ENCODE assay signal across 1 cellular context in genomic region chr1:107225706-107226105, GRCh38.
TF ChIP-seq lines count a peak whose summit lies in the region.

No MANE protein-coding gene starts in this region.

TF ChIP-seq in H1, 55 proteins besides CTCF, POLR2A, EP300 and RAD21 (continued from another document):
- TF ChIP-seq, protein P1, sequence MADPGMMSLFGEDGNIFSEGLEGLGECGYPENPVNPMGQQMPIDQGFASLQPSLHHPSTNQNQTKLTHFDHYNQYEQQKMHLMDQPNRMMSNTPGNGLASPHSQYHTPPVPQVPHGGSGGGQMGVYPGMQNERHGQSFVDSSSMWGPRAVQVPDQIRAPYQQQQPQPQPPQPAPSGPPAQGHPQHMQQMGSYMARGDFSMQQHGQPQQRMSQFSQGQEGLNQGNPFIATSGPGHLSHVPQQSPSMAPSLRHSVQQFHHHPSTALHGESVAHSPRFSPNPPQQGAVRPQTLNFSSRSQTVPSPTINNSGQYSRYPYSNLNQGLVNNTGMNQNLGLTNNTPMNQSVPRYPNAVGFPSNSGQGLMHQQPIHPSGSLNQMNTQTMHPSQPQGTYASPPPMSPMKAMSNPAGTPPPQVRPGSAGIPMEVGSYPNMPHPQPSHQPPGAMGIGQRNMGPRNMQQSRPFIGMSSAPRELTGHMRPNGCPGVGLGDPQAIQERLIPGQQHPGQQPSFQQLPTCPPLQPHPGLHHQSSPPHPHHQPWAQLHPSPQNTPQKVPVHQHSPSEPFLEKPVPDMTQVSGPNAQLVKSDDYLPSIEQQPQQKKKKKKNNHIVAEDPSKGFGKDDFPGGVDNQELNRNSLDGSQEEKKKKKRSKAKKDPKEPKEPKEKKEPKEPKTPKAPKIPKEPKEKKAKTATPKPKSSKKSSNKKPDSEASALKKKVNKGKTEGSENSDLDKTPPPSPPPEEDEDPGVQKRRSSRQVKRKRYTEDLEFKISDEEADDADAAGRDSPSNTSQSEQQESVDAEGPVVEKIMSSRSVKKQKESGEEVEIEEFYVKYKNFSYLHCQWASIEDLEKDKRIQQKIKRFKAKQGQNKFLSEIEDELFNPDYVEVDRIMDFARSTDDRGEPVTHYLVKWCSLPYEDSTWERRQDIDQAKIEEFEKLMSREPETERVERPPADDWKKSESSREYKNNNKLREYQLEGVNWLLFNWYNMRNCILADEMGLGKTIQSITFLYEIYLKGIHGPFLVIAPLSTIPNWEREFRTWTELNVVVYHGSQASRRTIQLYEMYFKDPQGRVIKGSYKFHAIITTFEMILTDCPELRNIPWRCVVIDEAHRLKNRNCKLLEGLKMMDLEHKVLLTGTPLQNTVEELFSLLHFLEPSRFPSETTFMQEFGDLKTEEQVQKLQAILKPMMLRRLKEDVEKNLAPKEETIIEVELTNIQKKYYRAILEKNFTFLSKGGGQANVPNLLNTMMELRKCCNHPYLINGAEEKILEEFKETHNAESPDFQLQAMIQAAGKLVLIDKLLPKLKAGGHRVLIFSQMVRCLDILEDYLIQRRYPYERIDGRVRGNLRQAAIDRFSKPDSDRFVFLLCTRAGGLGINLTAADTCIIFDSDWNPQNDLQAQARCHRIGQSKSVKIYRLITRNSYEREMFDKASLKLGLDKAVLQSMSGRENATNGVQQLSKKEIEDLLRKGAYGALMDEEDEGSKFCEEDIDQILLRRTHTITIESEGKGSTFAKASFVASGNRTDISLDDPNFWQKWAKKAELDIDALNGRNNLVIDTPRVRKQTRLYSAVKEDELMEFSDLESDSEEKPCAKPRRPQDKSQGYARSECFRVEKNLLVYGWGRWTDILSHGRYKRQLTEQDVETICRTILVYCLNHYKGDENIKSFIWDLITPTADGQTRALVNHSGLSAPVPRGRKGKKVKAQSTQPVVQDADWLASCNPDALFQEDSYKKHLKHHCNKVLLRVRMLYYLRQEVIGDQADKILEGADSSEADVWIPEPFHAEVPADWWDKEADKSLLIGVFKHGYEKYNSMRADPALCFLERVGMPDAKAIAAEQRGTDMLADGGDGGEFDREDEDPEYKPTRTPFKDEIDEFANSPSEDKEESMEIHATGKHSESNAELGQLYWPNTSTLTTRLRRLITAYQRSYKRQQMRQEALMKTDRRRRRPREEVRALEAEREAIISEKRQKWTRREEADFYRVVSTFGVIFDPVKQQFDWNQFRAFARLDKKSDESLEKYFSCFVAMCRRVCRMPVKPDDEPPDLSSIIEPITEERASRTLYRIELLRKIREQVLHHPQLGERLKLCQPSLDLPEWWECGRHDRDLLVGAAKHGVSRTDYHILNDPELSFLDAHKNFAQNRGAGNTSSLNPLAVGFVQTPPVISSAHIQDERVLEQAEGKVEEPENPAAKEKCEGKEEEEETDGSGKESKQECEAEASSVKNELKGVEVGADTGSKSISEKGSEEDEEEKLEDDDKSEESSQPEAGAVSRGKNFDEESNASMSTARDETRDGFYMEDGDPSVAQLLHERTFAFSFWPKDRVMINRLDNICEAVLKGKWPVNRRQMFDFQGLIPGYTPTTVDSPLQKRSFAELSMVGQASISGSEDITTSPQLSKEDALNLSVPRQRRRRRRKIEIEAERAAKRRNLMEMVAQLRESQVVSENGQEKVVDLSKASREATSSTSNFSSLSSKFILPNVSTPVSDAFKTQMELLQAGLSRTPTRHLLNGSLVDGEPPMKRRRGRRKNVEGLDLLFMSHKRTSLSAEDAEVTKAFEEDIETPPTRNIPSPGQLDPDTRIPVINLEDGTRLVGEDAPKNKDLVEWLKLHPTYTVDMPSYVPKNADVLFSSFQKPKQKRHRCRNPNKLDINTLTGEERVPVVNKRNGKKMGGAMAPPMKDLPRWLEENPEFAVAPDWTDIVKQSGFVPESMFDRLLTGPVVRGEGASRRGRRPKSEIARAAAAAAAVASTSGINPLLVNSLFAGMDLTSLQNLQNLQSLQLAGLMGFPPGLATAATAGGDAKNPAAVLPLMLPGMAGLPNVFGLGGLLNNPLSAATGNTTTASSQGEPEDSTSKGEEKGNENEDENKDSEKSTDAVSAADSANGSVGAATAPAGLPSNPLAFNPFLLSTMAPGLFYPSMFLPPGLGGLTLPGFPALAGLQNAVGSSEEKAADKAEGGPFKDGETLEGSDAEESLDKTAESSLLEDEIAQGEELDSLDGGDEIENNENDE (IDR thresholded peaks at IDR 0.05; ENCODE audit: insufficient replicate concordance, low read length) = no peak
- no peak for TF ChIP-seq MAFK (IDR thresholded peaks at IDR 0.05; ENCODE audit: low read depth, low read length)
- no peak for TF ChIP-seq CHD1 (IDR thresholded peaks at IDR 0.05; ENCODE audit: low read depth, low read length)
- TF ChIP-seq, protein P2, sequence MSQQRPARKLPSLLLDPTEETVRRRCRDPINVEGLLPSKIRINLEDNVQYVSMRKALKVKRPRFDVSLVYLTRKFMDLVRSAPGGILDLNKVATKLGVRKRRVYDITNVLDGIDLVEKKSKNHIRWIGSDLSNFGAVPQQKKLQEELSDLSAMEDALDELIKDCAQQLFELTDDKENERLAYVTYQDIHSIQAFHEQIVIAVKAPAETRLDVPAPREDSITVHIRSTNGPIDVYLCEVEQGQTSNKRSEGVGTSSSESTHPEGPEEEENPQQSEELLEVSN (IDR thresholded peaks at IDR 0.05) = no peak
- TF ChIP-seq MAX (IDR thresholded peaks at IDR 0.05) = no peak
- no peak for TF ChIP-seq NANOG (IDR thresholded peaks at IDR 0.05; ENCODE audit: insufficient read depth, low read depth, low read length, poor library complexity, severe bottlenecking)
